ENCODE assay signal across 8 cellular contexts in genomic region chr6:30722280-30723112, GRCh38. TPM values are rescaled to one million over a fixed set of nuclear protein-coding genes. Genes with fewer than 3 reads are reported as not detected.
DNase-seq lines count a peak whose midpoint lies in the region; ATAC-seq and TF ChIP-seq lines count a peak whose summit lies in the region.

No MANE protein-coding gene starts in this region.

- peaks cover 61% of the 10 kb centered on the region for H3K36me3 ChIP-seq in DND-41 (ENCODE audit: insufficient read depth, low read length)
- H3K36me3 ChIP-seq in neuron (ENCODE audit: insufficient read depth, low read length): peaks cover 46% of the 10 kb centered on the region
- H3K36me3 ChIP-seq in suprapubic skin: peaks cover 44% of the 10 kb centered on the region

- DNase-seq in DND-41 (peak; percentile 82), LHCN-M2 (ENCODE audit: low read depth) (peak; percentile 78), SHP77 treated with DMSO at 0.1 percent for 48 hours (lab: John Stamatoyannopoulos, UW) (peak; percentile 29), foreskin melanocyte (peak; percentile 75), suprapubic skin (ENCODE audit: low spot score in 2 of 2) (peak; percentile 91 to 92)
- DNase-seq in activated naive CD4-positive, alpha-beta T cell (lab: John Stamatoyannopoulos, UW): peak; percentile 76 to 84 (median 79)

- H3K4me2 ChIP-seq in DND-41 (ENCODE audit: insufficient read depth, low read length): peak overlapping the region; percentile 86

- peak overlapping the region; percentile 93 to 99; a peak in 3 of 4 replicates for H3K4me3 ChIP-seq in DND-41 (ENCODE audit: low read depth in 1 of 2, low read length in 2 of 2)
- H3K4me3 ChIP-seq in neuron (ENCODE audit: low read length): peak overlapping the region; percentile 87
- H3K4me3 ChIP-seq in suprapubic skin: peak overlapping the region; percentile 91

- peak overlapping the region; percentile 98 for H3K9ac ChIP-seq in DND-41 (ENCODE audit: low read depth, low read length)

- TF ChIP-seq POLR2A in suprapubic skin (IDR thresholded peaks at IDR 0.05): no peak

- H3K4me1 ChIP-seq in DND-41 (ENCODE audit: insufficient read depth, low read length): peaks cover 50% of the 10 kb centered on the region
- peaks cover 22% of the 10 kb centered on the region for H3K4me1 ChIP-seq in neuron (ENCODE audit: insufficient read depth, low read length)
- peaks cover 68% of the 10 kb centered on the region for H3K4me1 ChIP-seq in suprapubic skin

- H4K20me1 ChIP-seq in DND-41 (ENCODE audit: insufficient read depth, low read length): peaks cover 47% of the 10 kb centered on the region

- H3K27me3 ChIP-seq in DND-41 (ENCODE audit: insufficient read depth, low read length, poor library complexity) (no peaks in the 10 kb centered on the region), neuron (ENCODE audit: insufficient read depth, low read length) (no peaks in the 10 kb centered on the region), suprapubic skin (no peaks in the 10 kb centered on the region)

- ATAC-seq in DND-41 (ENCODE audit: insufficient read depth, low read depth): no peak
- no peak for ATAC-seq in HG03432 (IDR thresholded peaks at IDR 0.05; ENCODE audit: unreplicated experiment)

- H3K27ac ChIP-seq in DND-41 (ENCODE audit: low read length) (peak overlapping the region; percentile 93), suprapubic skin (peak overlapping the region; percentile 96)

- H3K79me2 ChIP-seq in DND-41 (ENCODE audit: insufficient read depth, low read length): peaks cover 83% of the 10 kb centered on the region

- no peak for TF ChIP-seq EP300 in suprapubic skin (IDR thresholded peaks at IDR 0.05)

- 6% methylated on average over 27 of the region's 27 CpGs for WGBS in suprapubic skin

- no peaks in the 10 kb centered on the region for H3K9me3 ChIP-seq in DND-41 (ENCODE audit: insufficient read depth, low read length, severe bottlenecking)
- H3K9me3 ChIP-seq in neuron (ENCODE audit: low read length): no peaks in the 10 kb centered on the region
- no peaks in the 10 kb centered on the region for H3K9me3 ChIP-seq in suprapubic skin

- peak; percentile 93 for TF ChIP-seq CTCF in DND-41 (IDR thresholded peaks at IDR 0.05; ENCODE audit: borderline replicate concordance, extremely low read depth, low read length, poor library complexity, severe bottlenecking)
- peak; percentile 91 to 99 for TF ChIP-seq CTCF in suprapubic skin (IDR thresholded peaks at IDR 0.05)

- H2AFZ ChIP-seq in DND-41 (ENCODE audit: low read depth, low read length) (no peak overlapping the region), neuron (ENCODE audit: low read depth, low read length) (no peak overlapping the region)

RNA-seq across cellular contexts. Expression of gene TUBB, which starts 2.3 kb away (rescaled TPM):
- total RNA-seq in LHCN-M2 (2014; rRNA removed) (1,379 and 1,474 TPM in 2 replicates), suprapubic skin (100 to 1,000 TPM; 166 to 348 (median 244) TPM)
- polyA plus RNA-seq in LHCN-M2 (2012): 2,090 TPM

RNA-seq across cellular contexts. Expression of gene MDC1, which starts 5.4 kb away (rescaled TPM):
- total RNA-seq in LHCN-M2 (2014; rRNA removed) (12.4 and 16.3 TPM in 2 replicates), suprapubic skin (10 to 100 TPM; 10.4 to 27.0 (median 16.3) TPM)
- 20.5 TPM for polyA plus RNA-seq in LHCN-M2 (2012)

RNA-seq across cellular contexts. Expression of gene FLOT1, which starts 20.0 kb away (rescaled TPM):
- total RNA-seq in LHCN-M2 (2014; rRNA removed) (207 and 208 TPM in 2 replicates), suprapubic skin (10 to 100 TPM; 28.4 to 60.8 (median 45.5) TPM)
- 262 TPM for polyA plus RNA-seq in LHCN-M2 (2012)

RNA-seq across cellular contexts. Expression of gene IER3, which starts 21.9 kb away (rescaled TPM):
- total RNA-seq in LHCN-M2 (2014; rRNA removed) (51.0 and 65.9 TPM in 2 replicates), suprapubic skin (10 to 100 TPM; 22.0 to 86.2 (median 45.8) TPM)
- 103 TPM for polyA plus RNA-seq in LHCN-M2 (2012)

RNA-seq across cellular contexts. Expression of gene NRM, which starts 31.7 kb away (rescaled TPM):
- total RNA-seq in LHCN-M2 (2014; rRNA removed) (19.9 and 27.6 TPM in 2 replicates), suprapubic skin (1 to 10 TPM; 2.3 to 9.0 (median 6.8) TPM)
- polyA plus RNA-seq in LHCN-M2 (2012): 44.8 TPM

Comparison
In these comparisons a context has a peak if more than half of its experiments do, and no peak if none do; other contexts are left out.
1. DNase-seq: peak in every context shown above with its lines; median percentile 92 in suprapubic skin; 82 in DND-41; 79 in activated naive CD4-positive, alpha-beta T cell; 78 in LHCN-M2; 75 in foreskin melanocyte; 29 in SHP77 treated with DMSO at 0.1 percent for 48 hours.